Comparison of ENCODE assay signal across 8 cellular contexts in the genomic region with DNA sequence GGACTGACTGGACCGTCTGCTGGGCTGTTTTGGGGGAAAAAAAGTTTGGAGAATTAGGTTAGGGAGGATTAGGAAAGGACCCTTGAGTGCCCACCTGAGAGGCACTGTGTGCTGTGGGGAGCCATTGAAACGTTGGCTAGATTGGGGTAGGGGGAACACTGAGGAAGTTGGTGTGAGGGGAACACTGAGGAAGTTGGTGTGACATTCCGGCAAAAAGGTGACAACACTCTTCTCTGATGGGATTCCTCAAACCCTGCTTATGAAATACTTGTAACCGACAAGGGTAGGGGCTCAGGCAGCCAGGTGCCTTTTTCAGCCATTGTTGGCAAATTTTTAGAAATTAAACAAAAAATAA. TPM values are rescaled to one million over a fixed set of nuclear protein-coding genes. Genes with fewer than 3 reads are reported as not detected.
A peak's percentile ranks its signal among the peaks of the same experiment; 100 is the strongest.
DNase-seq lines count a peak whose midpoint lies in the region; ATAC-seq and TF ChIP-seq lines count a peak whose summit lies in the region.

No MANE protein-coding gene starts in this region.

- DNase-seq in mammary epithelial cell (no peak), mucosa of descending colon (no peak), superior temporal gyrus (ENCODE audit: extremely low spot score) (no peak), anterior cingulate cortex (lab: John Stamatoyannopoulos, UW) (no peak)

- peak overlapping the region; percentile 82 for H3K4me3 ChIP-seq in HUES6 (ENCODE audit: low read depth, low read length)
- H3K4me3 ChIP-seq in mammary epithelial cell (replicated peaks in 1 of 3; ENCODE audit: insufficient read depth in 1 of 3, low read depth in 2 of 3, low read length in 3 of 3): peak overlapping the region; percentile 58 to 94 (median 67)
- peak overlapping the region; percentile 84 for H3K4me3 ChIP-seq in mucosa of descending colon

- H3K4me1 ChIP-seq in HUES6 (ENCODE audit: control insufficient read depth, insufficient read depth, low read length) (peaks cover 4% of the 10 kb centered on the region; the same call in 1 of the 2 replicates), mammary epithelial cell (ENCODE audit: insufficient read depth, low read length) (peaks cover 4% of the 10 kb centered on the region), mucosa of descending colon (ENCODE audit: low read depth) (peaks cover 33% of the 10 kb centered on the region)

- BruUV-seq in mammary epithelial cell (replicated peaks; lab: Mats Ljungman, UMichigan): no TSS peak

- H3K27ac ChIP-seq in 22Rv1 (peak overlapping the region; percentile 59; the same call in 1 of the 2 replicates), HUES6 (ENCODE audit: low read depth, low read length) (no peak overlapping the region; the same call in 1 of the 2 replicates), mammary epithelial cell (ENCODE audit: insufficient read depth, low read depth, low read length) (peak overlapping the region; percentile 72)

- peaks cover 6% of the 10 kb centered on the region for H3K79me2 ChIP-seq in mammary epithelial cell (ENCODE audit: insufficient read depth, low read length)

- H4K20me1 ChIP-seq in mammary epithelial cell (ENCODE audit: insufficient read depth, low read length): no peaks in the 10 kb centered on the region

- dilution Hi-C loops in mammary epithelial cell (cut with HindIII; ENCODE audit: low sequenced_read_pairs): no loop called here

- ATAC-seq in mucosa of descending colon (no peak), GM21723 (IDR thresholded peaks at IDR 0.05; ENCODE audit: unreplicated experiment) (no peak), GM18505 (IDR thresholded peaks at IDR 0.05; ENCODE audit: unreplicated experiment) (no peak)

- peak overlapping the region; percentile 67 for H3K4me2 ChIP-seq in mammary epithelial cell (ENCODE audit: insufficient read depth, low read depth, low read length)

- H3K36me3 ChIP-seq in HUES6 (ENCODE audit: control insufficient read depth, insufficient read depth, low read length) (no peaks in the 10 kb centered on the region), mammary epithelial cell (ENCODE audit: insufficient read depth, low read length) (no peaks in the 10 kb centered on the region), mucosa of descending colon (ENCODE audit: low read depth) (no peaks in the 10 kb centered on the region)

- no peak for TF ChIP-seq CTCF in 22Rv1 (IDR thresholded peaks at IDR 0.05)
- no peak for TF ChIP-seq CTCF in mammary epithelial cell (conservative IDR thresholded peaks at IDR 0.05 in 1 of 2, IDR thresholded peaks at IDR 0.05 in 1 of 2; ENCODE audit: extremely low read depth in 1 of 2, insufficient read depth in 1 of 2, low read depth in 1 of 2, low read length in 2 of 2)
- TF ChIP-seq CTCF in mucosa of descending colon (IDR thresholded peaks at IDR 0.05): no peak

- peak overlapping the region; percentile 88 for H3K9ac ChIP-seq in HUES6 (ENCODE audit: low read length)
- peak overlapping the region; percentile 81 for H3K9ac ChIP-seq in mammary epithelial cell (ENCODE audit: insufficient read depth, low read length)

- peak overlapping the region; percentile 81 for H2AFZ ChIP-seq in mammary epithelial cell (ENCODE audit: low read depth, low read length)

- no peak for TF ChIP-seq POLR2A in GM18505 (IDR thresholded peaks at IDR 0.05; ENCODE audit: borderline replicate concordance, extremely low read depth, insufficient read depth, insufficient read length)

- 28% methylated on average over 4 of the region's 4 CpGs for WGBS in mammary epithelial cell (ENCODE audit: low coverage, missing lambda C conversion rate)

- intact Hi-C loops in mammary epithelial cell (cut with micrococcal nuclease): no loop called here
- intact Hi-C loops in mucosa of descending colon (cut with DNase I, micrococcal nuclease): no loop called here

- H3K9me3 ChIP-seq in HUES6 (ENCODE audit: control insufficient read depth, insufficient read depth, low read depth, low read length): no peaks in the 10 kb centered on the region
- no peaks in the 10 kb centered on the region for H3K9me3 ChIP-seq in mammary epithelial cell (replicated peaks; ENCODE audit: insufficient read depth, low read length)
- H3K9me3 ChIP-seq in mucosa of descending colon: no peaks in the 10 kb centered on the region

- no peaks in the 10 kb centered on the region for H3K27me3 ChIP-seq in HUES6 (ENCODE audit: control insufficient read depth, insufficient read depth, low read length)
- no peaks in the 10 kb centered on the region for H3K27me3 ChIP-seq in mammary epithelial cell (ENCODE audit: insufficient read depth, low read length)

- CTCF ChIA-PET in mammary epithelial cell (lab: Charles Lee; ENCODE audit: low non-redundant PET): no interaction called here

- in situ Hi-C loops in mammary epithelial cell (cut with MboI; ENCODE audit: low sequenced_read_pairs in 2 of 2): loop anchor here (5.0 to 10.0 kb wide), 2 partner anchors 179 to 181 kb away; no protein-coding TSS in a partner anchor

RNA-seq across cellular contexts. Expression of a gene that starts 1.0 kb away (rescaled TPM):
- total RNA-seq in mammary epithelial cell (10 to 100 TPM; 27.5 to 31.7 TPM), mucosa of descending colon (100 to 1,000 TPM in 2 of 3 donors, 10 to 100 TPM in 1; 76.3 to 175 (median 136) TPM)
- polyA plus RNA-seq in mammary epithelial cell: 32.6 TPM
- polyA minus RNA-seq in mammary epithelial cell: 36.9 TPM

RNA-seq across cellular contexts. Expression of a gene that starts 50.3 kb away (rescaled TPM):
- total RNA-seq in mammary epithelial cell: 1 to 10 TPM; 3.4 to 4.5 TPM
- polyA plus RNA-seq in mammary epithelial cell: 0.62 TPM
- 4.4 TPM for polyA minus RNA-seq in mammary epithelial cell
- 10 to 100 TPM in 1 of 3 donors, 1 to 10 TPM in 2; 8.1 to 25.1 (median 9.8) TPM for total RNA-seq in mucosa of descending colon
